In the genomic region with DNA sequence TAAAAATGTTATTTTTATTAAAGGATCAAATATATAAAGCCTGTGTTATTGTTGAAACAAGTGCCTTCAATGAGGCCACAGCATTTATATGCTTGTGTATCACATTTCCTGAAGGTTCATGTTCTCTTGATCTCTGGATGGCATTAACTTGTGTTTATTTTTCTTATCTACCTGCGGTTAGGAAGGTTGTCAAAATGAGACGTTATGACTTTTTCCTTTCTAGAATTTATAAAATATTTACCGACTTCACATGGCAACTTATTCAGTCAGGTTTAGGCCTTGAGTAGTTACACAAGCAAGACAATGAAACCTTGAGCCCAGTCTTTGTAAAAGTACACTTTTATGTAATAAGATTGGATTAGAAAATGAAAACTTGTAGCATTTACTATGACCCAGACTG, we compare ENCODE assay signal across 25 cellular contexts.
"Had no signal": no experiment of that assay in that cellular context is flagged by ENCODE, and none has a peak within 500 bp of the region (broad histone marks: within the 10 kb centered on the region; RNA-seq: fewer than 3 reads in every experiment).

No MANE protein-coding gene starts in this region.

- H3K4me3 ChIP-seq: SK-N-MC had no signal

- ATAC-seq: activated T-helper 17 cell treated with anti-CD3 and anti-CD28 coated beads, Interleukin-2, amount 50 U/mL, for 72 hours; Panc1; Right ventricle myocardium inferior; T-cell had no signal

- DNase-seq: activated CD4-positive, alpha-beta memory T cell treated with anti-CD3 and anti-CD28 coated beads, Interleukin-2, amount 10 ng/mL, durations not matched to agents 7 days and 5 days; activated CD4-positive, alpha-beta T cell treated with anti-CD3 and anti-CD28 coated beads, Interleukin-2, amount 50 U/mL, for 1 hour; activated CD4-positive, CD25-positive, alpha-beta regulatory T cell; activated gamma-delta T cell; activated naive CD4-positive, alpha-beta T cell treated with anti-CD3 and anti-CD28 coated beads for 36 hours; activated T-cell treated with anti-CD3 and anti-CD28 coated beads for 4 hours; activated T-cell treated with anti-CD3 and anti-CD28 coated beads, Interleukin-2, amount 50 U/mL, for 48 hours; caudate nucleus; Karpas-422; NCI-H1048; NCI-H146; NCI-H187 treated with DMSO at 0.1 percent for 48 hours; NCI-H2081 treated with DMSO at 0.1 percent for 48 hours; NCI-H2171; NCI-H345; NCI-H510A; NCI-H526 treated with DMSO at 0.1 percent for 48 hours; NCI-H82; RPMI8226; T-cell; T1000 had no signal

- H3K27ac ChIP-seq: SK-N-MC had no signal
